In genomic region chr9:136522354-136523237, GRCh38 we compare ENCODE assay signal across 22 cellular contexts. TPM values are rescaled to one million over a fixed set of nuclear protein-coding genes. Genes with fewer than 3 reads are reported as not detected.
DNase-seq lines count a peak whose midpoint lies in the region; ATAC-seq and TF ChIP-seq lines count a peak whose summit lies in the region.
"Had no signal": no experiment of that assay in that cellular context is flagged by ENCODE, and none has a peak within 500 bp of the region (broad histone marks: within the 10 kb centered on the region; RNA-seq: fewer than 3 reads in every experiment).

No MANE protein-coding gene starts in this region.

- intact Hi-C loops in dendritic cell treated with granulocyte-macrophage colony-stimulating factor and Interleukin-4, amounts not matched to agents 40 ng/mL and 50 ng/mL, for 4 days (cut with micrococcal nuclease) = no loop called here

- no peak overlapping the region for H2BK120ac ChIP-seq in neuronal stem cell (ENCODE audit: low read depth, low read length)

- peak overlapping the region; percentile 53 for H4K91ac ChIP-seq in neuronal stem cell (ENCODE audit: low read depth, low read length, poor library complexity)

- peak overlapping the region; percentile 60 for H3K4me3 Mint-ChIP-seq in dendritic cell treated with granulocyte-macrophage colony-stimulating factor and Interleukin-4, amounts not matched to agents 40 ng/mL and 50 ng/mL, for 4 days
- H3K4me3 Mint-ChIP-seq: activated T-cell treated with anti-CD3 and anti-CD28 coated beads, Interleukin-2, amount 50 U/mL, for 4 hours; neural crest cell had no signal

- H3K4me2 ChIP-seq in neuronal stem cell (ENCODE audit: insufficient read depth, low read length, poor library complexity, severe bottlenecking) = no peak overlapping the region

- no peaks in the 10 kb centered on the region for H3K27me3 Mint-ChIP-seq in dendritic cell treated with granulocyte-macrophage colony-stimulating factor and Interleukin-4, amounts not matched to agents 40 ng/mL and 50 ng/mL, for 4 days
- H3K27me3 Mint-ChIP-seq: progenitor cell of endocrine pancreas had no signal

- peak overlapping the region; percentile 82 for H2BK5ac ChIP-seq in neuronal stem cell (ENCODE audit: low read length)

- H3K9me3 ChIP-seq in neuronal stem cell (replicated peaks in 1 of 2; ENCODE audit: control insufficient read depth in 2 of 2, insufficient read depth in 1 of 2, low read depth in 1 of 2, low read length in 2 of 2) (no peaks in the 10 kb centered on the region), SJCRH30 (replicated peaks) (no peaks in the 10 kb centered on the region)
- H3K9me3 ChIP-seq: heart right ventricle, suprapubic skin had no signal

- H4K8ac ChIP-seq in neuronal stem cell (ENCODE audit: low read depth, low read length) = peak overlapping the region; percentile 43

- H3K23ac ChIP-seq in neuronal stem cell (ENCODE audit: low read depth, low read length, poor library complexity) = peak overlapping the region; percentile 55

- peaks cover 67% of the 10 kb centered on the region for H3K4me1 Mint-ChIP-seq in dendritic cell treated with granulocyte-macrophage colony-stimulating factor and Interleukin-4, amounts not matched to agents 40 ng/mL and 50 ng/mL, for 4 days (ENCODE audit: low read depth)

- H3K14ac ChIP-seq in neuronal stem cell (ENCODE audit: low read length) = peak overlapping the region; percentile 56

- H3K36me3 Mint-ChIP-seq in dendritic cell treated with granulocyte-macrophage colony-stimulating factor and Interleukin-4, amounts not matched to agents 40 ng/mL and 50 ng/mL, for 4 days (ENCODE audit: low read depth) = peaks cover 94% of the 10 kb centered on the region

- H3K27me3 ChIP-seq in neuronal stem cell (ENCODE audit: control insufficient read depth in 3 of 3, insufficient read depth in 3 of 3, low read depth in 1 of 3, low read length in 3 of 3) = no peaks in the 10 kb centered on the region
- no peaks in the 10 kb centered on the region for H3K27me3 ChIP-seq in SJCRH30
- H3K27me3 ChIP-seq: dorsolateral prefrontal cortex, heart right ventricle, suprapubic skin had no signal

- no peak for ATAC-seq in HG03025 (IDR thresholded peaks at IDR 0.05; ENCODE audit: low FRiP score, unreplicated experiment)
- ATAC-seq: activated T-cell treated with anti-CD3 and anti-CD28 coated beads, Interleukin-2, amount 50 U/mL, for 4 hours had no signal

- peak overlapping the region; percentile 95 for H3K27ac Mint-ChIP-seq in dendritic cell treated with granulocyte-macrophage colony-stimulating factor and Interleukin-4, amounts not matched to agents 40 ng/mL and 50 ng/mL, for 4 days
- H3K27ac Mint-ChIP-seq: progenitor cell of endocrine pancreas had no signal

- H2AFZ ChIP-seq in neuronal stem cell (ENCODE audit: low read length) = no peak overlapping the region

- no CpG with 5 or more reads among the region's 59 CpGs for WGBS in neuronal stem cell (ENCODE audit: extremely low coverage in 2 of 2, insufficient read length in 2 of 2, insufficient replicate concordance in 1 of 2), 2 donors

- H3K79me1 ChIP-seq in neuronal stem cell (ENCODE audit: low read depth, low read length) = peaks cover 65% of the 10 kb centered on the region

- TF ChIP-seq POLR2A in NB4 (IDR thresholded peaks at IDR 0.05; ENCODE audit: extremely low read depth, insufficient read length) = no peak

- H3K4ac ChIP-seq in neuronal stem cell (ENCODE audit: low read length) = no peak overlapping the region

- peaks cover 0 to 19% of the 10 kb centered on the region in 2 donors for H3K4me1 ChIP-seq in neuronal stem cell (ENCODE audit: control insufficient read depth in 2 of 2, insufficient read depth in 1 of 2, low read depth in 1 of 2, low read length in 2 of 2)
- H3K4me1 ChIP-seq in SJCRH30 = peaks cover 28% of the 10 kb centered on the region

- H3K36me3 ChIP-seq in neuronal stem cell (replicated peaks in 1 of 2; ENCODE audit: control insufficient read depth in 2 of 2, insufficient read depth in 2 of 2, low read length in 2 of 2) (peaks cover 46 to 71% of the 10 kb centered on the region in 2 donors), SJCRH30 (peaks cover 17% of the 10 kb centered on the region; the same call in 1 of the 2 replicates)

- H3K18ac ChIP-seq in neuronal stem cell (ENCODE audit: low read length) = peak overlapping the region; percentile 71

- peak; percentile 75 for DNase-seq in CD1c-positive myeloid dendritic cell (ENCODE audit: extremely low spot score)
- DNase-seq in NB4 (ENCODE audit: low read depth) = peak; percentile 45
- DNase-seq in neuronal stem cell (ENCODE audit: low spot score) = no peak
- no peak for DNase-seq in DMS53 (lab: John Stamatoyannopoulos, UW)
- DNase-seq in SJCRH30 = no peak
- DNase-seq in SHP77 treated with DMSO at 0.1 percent for 48 hours (lab: John Stamatoyannopoulos, UW) = no peak
- DNase-seq: activated CD4-positive, CD25-positive, alpha-beta regulatory T cell treated with anti-CD3 and anti-CD28 coated beads, Interleukin-2, amount 50 U/mL, for 72 hours; activated naive CD4-positive, alpha-beta T cell treated with anti-CD3 and anti-CD28 coated beads, Interleukin-2, amount 50 U/mL, for 16 hours; activated T-cell treated with anti-CD3 and anti-CD28 coated beads, Interleukin-2, amount 50 U/mL, for 4 hours; DMS79 treated with DMSO at 0.1 percent for 48 hours; dorsolateral prefrontal cortex; foreskin fibroblast; heart right ventricle; NCI-H146; NCI-H2171 treated with DMSO at 0.1 percent for 48 hours; NCI-H524 treated with DMSO at 0.1 percent for 48 hours had no signal

- H3K4me3 ChIP-seq in NB4 (ENCODE audit: low read depth, low read length) (no peak overlapping the region), neuronal stem cell (ENCODE audit: low read length in 2 of 2) (no peak overlapping the region), SJCRH30 (no peak overlapping the region)
- H3K4me3 ChIP-seq: dorsolateral prefrontal cortex, heart right ventricle, suprapubic skin had no signal

- no peak overlapping the region for H2AK5ac ChIP-seq in neuronal stem cell (ENCODE audit: low read depth, low read length)

- H3K27ac ChIP-seq in neuronal stem cell (replicated peaks; ENCODE audit: low read length) = no peak overlapping the region
- H3K27ac ChIP-seq in SJCRH30 = no peak overlapping the region
- H3K27ac ChIP-seq: epithelial cell of prostate, suprapubic skin had no signal

- no peak overlapping the region for H2BK12ac ChIP-seq in neuronal stem cell (ENCODE audit: low read length)

- no peak overlapping the region for H3K9ac ChIP-seq in neuronal stem cell (ENCODE audit: low read depth, low read length, poor library complexity)

- no peak for TF ChIP-seq CTCF in NB4 (IDR thresholded peaks at IDR 0.05; ENCODE audit: low read depth, low read length)

- H2BK15ac ChIP-seq in neuronal stem cell (ENCODE audit: low read length) = no peak overlapping the region

- H3K9me3 Mint-ChIP-seq in dendritic cell treated with granulocyte-macrophage colony-stimulating factor and Interleukin-4, amounts not matched to agents 40 ng/mL and 50 ng/mL, for 4 days = no peaks in the 10 kb centered on the region
- H3K9me3 Mint-ChIP-seq: activated T-cell treated with anti-CD3 and anti-CD28 coated beads, Interleukin-2, amount 50 U/mL, for 4 hours; neural crest cell had no signal

RNA-seq across cellular contexts. Expression of gene NOTCH1, which starts 23.3 kb away (rescaled TPM):
- polyA plus RNA-seq in neuronal stem cell (2013, experiment 1 of 2) = 32.9 TPM
- 33.2 TPM for polyA plus RNA-seq in neuronal stem cell (2013, experiment 2 of 2)
- 25.8 and 28.5 TPM in 2 replicates for total RNA-seq in SJCRH30 (2014; rRNA removed; shearing (Covaris generic))

RNA-seq across cellular contexts. Expression of gene SEC16A, which starts 39.8 kb away (rescaled TPM):
- polyA plus RNA-seq in neuronal stem cell (2013, experiment 1 of 2) = 14.7 TPM
- 15.9 TPM for polyA plus RNA-seq in neuronal stem cell (2013, experiment 2 of 2)
- total RNA-seq in SJCRH30 (2014; rRNA removed; shearing (Covaris generic)) = 44.5 and 47.7 TPM in 2 replicates

Comparison
In these comparisons a context has a peak if more than half of its experiments do, and no peak if none do; other contexts are left out.
1. DNase-seq: peak in CD1c-positive myeloid dendritic cell (single experiment) and NB4 (single experiment); none in neuronal stem cell (single experiment), DMS53 (single experiment), SJCRH30 (0 of 2) and SHP77 treated with DMSO at 0.1 percent for 48 hours (single experiment).